In the genomic region with DNA sequence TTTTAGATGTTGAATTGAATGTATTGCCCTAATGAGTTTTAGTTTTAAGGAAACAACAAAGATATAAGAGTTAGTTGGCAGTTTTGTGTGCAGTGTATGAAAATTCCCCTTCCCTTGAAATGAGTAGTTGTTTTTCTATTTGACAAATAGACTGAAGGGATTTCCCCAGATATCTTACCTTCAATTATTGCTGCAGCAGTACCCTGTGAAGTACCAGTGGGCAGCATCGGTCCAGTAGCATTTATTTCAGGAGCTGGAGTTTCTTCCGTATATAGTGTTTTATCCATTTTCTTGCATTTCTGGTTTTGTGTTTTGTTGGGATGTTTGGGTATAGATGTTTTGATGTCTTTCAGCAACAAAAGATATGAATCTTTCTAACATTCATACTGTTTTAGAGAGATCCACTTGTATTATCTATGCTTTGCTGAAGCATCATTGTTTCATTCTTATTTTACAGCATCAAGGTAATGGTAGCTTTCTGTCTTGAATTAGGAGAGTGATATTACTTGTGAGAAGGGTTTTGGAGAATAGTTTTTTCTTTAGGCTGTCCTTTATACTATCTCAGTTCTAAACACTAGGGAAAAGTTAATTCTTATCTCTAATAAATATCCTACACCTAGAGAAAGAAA, we compare ENCODE assay signal across 18 cellular contexts. TPM values are rescaled to one million over a fixed set of nuclear protein-coding genes. Genes with fewer than 3 reads are reported as not detected.
DNase-seq lines count a peak whose midpoint lies in the region; ATAC-seq and TF ChIP-seq lines count a peak whose summit lies in the region.
"Had no signal": no experiment of that assay in that cellular context is flagged by ENCODE, and none has a peak within 500 bp of the region (broad histone marks: within the 10 kb centered on the region; RNA-seq: fewer than 3 reads in every experiment).

No MANE protein-coding gene starts in this region.

- H3K4me3 ChIP-seq in GM06990 (replicated peaks; ENCODE audit: low read depth, low read length) (peak overlapping the region; percentile 40), endocrine pancreas (ENCODE audit: control insufficient read depth, insufficient read depth, low read length) (peak overlapping the region; percentile 26), HAP-1 (no peak overlapping the region), spleen (no peak overlapping the region)
- H3K4me3 ChIP-seq: cardiac muscle cell had no signal

- intact Hi-C loops in spleen (cut with DNase I; ENCODE audit: low total_unique reads): no loop called here

- 65 to 78% (median 71%) methylated on average over 2 of the region's 2 CpGs for WGBS in spleen, 5 donors

- DNase-seq in GM06990 (ENCODE audit: extremely low read depth, insufficient read length) (peak; percentile 56), HAP-1 (ENCODE audit: low spot score in 2 of 2) (no peak), spleen (no peak)
- DNase-seq: GF-D8; IMR-90; kidney; NCI-H1694; NCI-H748 treated with DMSO at 0.1 percent for 48 hours; Right ventricle myocardium superior; stimulated activated CD4-positive, alpha-beta T cell treated with anti-CD3 and anti-CD28 coated beads, Interleukin-4, amount 100 ng/mL, for 1 hour had no signal

- in situ Hi-C loops in HAP-1 (cut with MboI; ENCODE audit: low sequenced_read_pairs): no loop called here

- H3K9me3 ChIP-seq in endocrine pancreas (ENCODE audit: control insufficient read depth, low read length) (no peaks in the 10 kb centered on the region), HAP-1 (no peaks in the 10 kb centered on the region), spleen (no peaks in the 10 kb centered on the region)

- peak; percentile 40 for ATAC-seq in GM18909 (IDR thresholded peaks at IDR 0.05; ENCODE audit: poor library complexity, unreplicated experiment)
- ATAC-seq in HG03520 (IDR thresholded peaks at IDR 0.05; ENCODE audit: unreplicated experiment): peak; percentile 44
- ATAC-seq in GM21576 (IDR thresholded peaks at IDR 0.05; ENCODE audit: unreplicated experiment): no peak
- ATAC-seq in GM18498 (IDR thresholded peaks at IDR 0.05; ENCODE audit: unreplicated experiment): no peak
- ATAC-seq: HCT116 had no signal

- H3K27me3 ChIP-seq in GM06990 (replicated peaks; ENCODE audit: control insufficient read depth, insufficient read depth, low read length): no peaks in the 10 kb centered on the region
- H3K27me3 ChIP-seq in endocrine pancreas (ENCODE audit: control insufficient read depth, insufficient read depth, low read length): no peaks in the 10 kb centered on the region
- H3K27me3 ChIP-seq in HAP-1 (ENCODE audit: low read depth): no peaks in the 10 kb centered on the region
- no peaks in the 10 kb centered on the region for H3K27me3 ChIP-seq in spleen (replicated peaks in 1 of 7)
- H3K27me3 ChIP-seq: cardiac muscle cell had no signal

- no peak overlapping the region for H3K27ac ChIP-seq in spleen
- H3K27ac ChIP-seq: C4-2B, cardiac muscle cell had no signal

- H3K36me3 ChIP-seq in GM06990 (ENCODE audit: control insufficient read depth, insufficient read depth, low read length) (no peaks in the 10 kb centered on the region), endocrine pancreas (ENCODE audit: control insufficient read depth, insufficient read depth, low read length) (no peaks in the 10 kb centered on the region), HAP-1 (replicated peaks) (peaks cover 22% of the 10 kb centered on the region), spleen (peaks cover 0 to 17% (median 0%) of the 10 kb centered on the region in 6 donors)
- H3K36me3 ChIP-seq: cardiac muscle cell had no signal

- TF ChIP-seq CTCF in GM06990 (IDR thresholded peaks at IDR 0.05; ENCODE audit: insufficient read depth, low read length, poor library complexity, severe bottlenecking) (no peak), spleen (IDR thresholded peaks at IDR 0.05 in 8 of 11, conservative IDR thresholded peaks at IDR 0.05 in 3 of 11) (no peak)

- TF ChIP-seq POLR2A in spleen (IDR thresholded peaks at IDR 0.05): no peak

- no peak overlapping the region for H3K9ac ChIP-seq in endocrine pancreas (ENCODE audit: control insufficient read depth, insufficient read depth, low read length)

- peaks cover 43% of the 10 kb centered on the region for H3K4me1 ChIP-seq in endocrine pancreas (ENCODE audit: control insufficient read depth, insufficient read depth, low read length)
- peaks cover 21% of the 10 kb centered on the region for H3K4me1 ChIP-seq in HAP-1
- H3K4me1 ChIP-seq in spleen: peaks cover 42 to 100% (median 94%) of the 10 kb centered on the region in 6 donors

RNA-seq across cellular contexts. Expression of a gene that starts 7.4 kb away (rescaled TPM):
- total RNA-seq in spleen: 100 to 1,000 TPM in 6 of 7 donors, 10 to 100 TPM in 1; 97.4 to 134 (median 105) TPM
- polyA plus RNA-seq in spleen: 10 to 100 TPM in 1 of 3 donors, 1 to 10 TPM in 2; 5.9 to 11.9 (median 7.9) TPM

RNA-seq across cellular contexts. Expression of a gene that starts 42.3 kb away (rescaled TPM):
- total RNA-seq in spleen: 100 to 1,000 TPM in 4 of 7 donors, 10 to 100 TPM in 3; 34.5 to 154 (median 135) TPM
- polyA plus RNA-seq in spleen: 100 to 1,000 TPM; 178 to 258 (median 232) TPM

Comparison
In these comparisons a context has a peak if more than half of its experiments do, and no peak if none do; other contexts are left out.
1. H3K4me3 ChIP-seq: peak in GM06990 (single experiment) and endocrine pancreas (single experiment); none in HAP-1 (single experiment) and spleen (0 of 8).
2. ATAC-seq: peak in GM18909 (single experiment) and HG03520 (single experiment); none in GM21576 (single experiment) and GM18498 (single experiment).